Comparison of ENCODE assay signal across 18 cellular contexts in the genomic region with DNA sequence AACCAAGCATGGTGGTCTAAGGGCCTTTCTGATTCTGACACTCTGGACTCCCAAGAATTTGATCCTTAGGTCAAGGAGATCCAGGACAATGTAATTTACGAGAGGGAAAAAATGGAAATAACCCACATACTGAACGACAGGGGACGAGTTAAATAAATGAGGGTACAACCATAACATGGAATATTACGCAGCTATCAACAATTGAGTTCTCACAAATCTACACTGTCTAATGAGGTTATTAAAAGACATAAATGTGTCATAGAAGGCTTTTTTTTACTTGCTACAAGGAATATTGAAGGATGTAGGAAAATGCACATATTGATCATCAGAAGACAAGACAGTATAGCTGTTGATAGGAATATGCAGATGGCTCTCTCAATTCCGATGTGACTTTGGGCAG. TPM values are rescaled to one million over a fixed set of nuclear protein-coding genes. Genes with fewer than 3 reads are reported as not detected.
"Had no signal": no experiment of that assay in that cellular context is flagged by ENCODE, and none has a peak within 500 bp of the region (broad histone marks: within the 10 kb centered on the region; RNA-seq: fewer than 3 reads in every experiment).

No MANE protein-coding gene starts in this region.

- H3K4me1 Mint-ChIP-seq: central memory CD8-positive, alpha-beta T cell had no signal

- ATAC-seq: foreskin keratinocyte; left colon; left ventricle myocardium superior; naive thymus-derived CD8-positive, alpha-beta T cell; stimulated activated effector memory CD8-positive, alpha-beta T cell treated with anti-CD3 and anti-CD28 coated beads, Interleukin-12 subunit alpha, Interleukin-12 subunit beta, amount 100 ng/mL, for 72 hours had no signal

- H3K4me3 ChIP-seq: hepatocyte, ovary, smooth muscle cell, testis, tibial nerve had no signal

- H3K36me3 Mint-ChIP-seq: naive thymus-derived CD8-positive, alpha-beta T cell; stimulated activated effector memory CD8-positive, alpha-beta T cell treated with anti-CD3 and anti-CD28 coated beads, Interleukin-12 subunit alpha, Interleukin-12 subunit beta, amount 100 ng/mL, for 72 hours had no signal

- H3K27ac ChIP-seq: epithelial cell of prostate, foreskin keratinocyte, hepatocyte, ovary, testis had no signal

- H3K9me3 ChIP-seq: ovary, testis, tibial nerve had no signal

- H3K9me3 Mint-ChIP-seq: central memory CD8-positive, alpha-beta T cell; naive thymus-derived CD8-positive, alpha-beta T cell; stimulated activated effector memory CD8-positive, alpha-beta T cell treated with anti-CD3 and anti-CD28 coated beads, Interleukin-12 subunit alpha, Interleukin-12 subunit beta, amount 100 ng/mL, for 72 hours; stimulated activated naive CD8-positive, alpha-beta T cell treated with anti-CD3 and anti-CD28 coated beads, Interleukin-15, Interleukin-2, amounts not matched to agents 100 ng/mL and 50 ng/mL, for 24 hours had no signal

- FAIRE-seq: endometrium, kidney had no signal

- H3K36me3 ChIP-seq: ovary, tibial nerve had no signal

- DNase-seq: effector memory CD4-positive, alpha-beta T cell; foreskin keratinocyte; kidney; left colon; left ventricle myocardium superior; mesendoderm; naive thymus-derived CD8-positive, alpha-beta T cell; ovary; stimulated activated CD4-positive, alpha-beta T cell treated with anti-CD3 and anti-CD28 coated beads, Interleukin-2, amount 100 ng/mL, for 48 hours; testis had no signal

- H3K27ac Mint-ChIP-seq: stimulated activated effector memory CD8-positive, alpha-beta T cell treated with anti-CD3 and anti-CD28 coated beads, Interleukin-12 subunit alpha, Interleukin-12 subunit beta, amount 100 ng/mL, for 72 hours; stimulated activated naive CD8-positive, alpha-beta T cell treated with anti-CD3 and anti-CD28 coated beads, Interleukin-15, Interleukin-2, amounts not matched to agents 100 ng/mL and 50 ng/mL, for 24 hours had no signal

- H3K4me1 ChIP-seq: foreskin keratinocyte had no signal

- H3K4me3 Mint-ChIP-seq: central memory CD8-positive, alpha-beta T cell; naive thymus-derived CD8-positive, alpha-beta T cell; stimulated activated effector memory CD8-positive, alpha-beta T cell treated with anti-CD3 and anti-CD28 coated beads, Interleukin-12 subunit alpha, Interleukin-12 subunit beta, amount 100 ng/mL, for 72 hours; stimulated activated naive CD8-positive, alpha-beta T cell treated with anti-CD3 and anti-CD28 coated beads, Interleukin-15, Interleukin-2, amounts not matched to agents 100 ng/mL and 50 ng/mL, for 24 hours had no signal

- H3K27me3 ChIP-seq: foreskin keratinocyte, hepatocyte, ovary, testis, tibial nerve had no signal

RNA-seq across cellular contexts. Expression of a gene that starts 23.8 kb away (rescaled TPM):
- polyA plus RNA-seq: naive thymus-derived CD8-positive, alpha-beta T cell had no signal
